ENCODE assay signal across 20 cellular contexts in the genomic region with DNA sequence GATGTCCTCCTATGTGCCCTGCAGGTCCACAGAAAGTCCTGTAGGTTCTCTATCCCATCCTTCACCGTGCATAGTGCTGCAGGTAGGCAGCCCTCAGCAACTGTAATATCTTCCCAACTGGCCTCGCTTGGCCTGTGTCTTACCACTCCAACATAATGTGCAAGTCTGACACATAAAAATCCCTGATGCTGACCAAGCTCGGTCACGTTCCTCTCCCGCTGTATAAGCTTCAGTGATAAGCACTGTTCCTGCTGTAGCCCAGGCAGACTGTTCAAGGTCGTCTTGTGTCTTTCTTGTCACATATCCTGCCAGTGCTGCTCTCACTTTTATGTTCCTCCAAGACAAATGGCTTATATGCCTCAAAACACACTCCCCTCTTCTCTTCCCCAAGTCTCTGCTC. TPM values are rescaled to one million over a fixed set of nuclear protein-coding genes. Genes with fewer than 3 reads are reported as not detected.
DNase-seq lines count a peak whose midpoint lies in the region; ATAC-seq and TF ChIP-seq lines count a peak whose summit lies in the region.
"Had no signal": no experiment of that assay in that cellular context is flagged by ENCODE, and none has a peak within 500 bp of the region (broad histone marks: within the 10 kb centered on the region; RNA-seq: fewer than 3 reads in every experiment).

No MANE protein-coding gene starts in this region.

- H3K36me3 Mint-ChIP-seq in activated CD4-positive, alpha-beta T cell treated with anti-CD3 and anti-CD28 coated beads, Interleukin-2, amount 10 ng/mL, durations not matched to agents 24 days and 14 days (ENCODE audit: low read depth): no peaks in the 10 kb centered on the region
- H3K36me3 Mint-ChIP-seq in mesothelial cell of epicardium (peaks cover 2% of the 10 kb centered on the region), endothelial cell (ENCODE audit: low read depth, unreplicated experiment) (peaks cover 5% of the 10 kb centered on the region)

- no peak for DNase-seq in activated CD4-positive, alpha-beta T cell treated with anti-CD3 and anti-CD28 coated beads, Interleukin-2, amount 10 ng/mL, durations not matched to agents 24 days and 14 days
- no peak for DNase-seq in activated CD4-positive, alpha-beta T cell treated with anti-CD3 and anti-CD28 coated beads, Interleukin-2, amount 50 U/mL, for 48 hours
- DNase-seq in heart right ventricle (no peak), mesothelial cell of epicardium (ENCODE audit: low spot score in 2 of 2, unreplicated experiment in 2 of 2) (no peak), superior temporal gyrus (ENCODE audit: extremely low spot score) (peak; percentile 6), epidermal melanocyte (ENCODE audit: insufficient read length, low spot score) (no peak), endothelial cell (ENCODE audit: low spot score) (no peak)
- no peak for DNase-seq in stimulated activated naive CD8-positive, alpha-beta T cell treated with anti-CD3 and anti-CD28 coated beads, Interleukin-15, amount 100 ng/mL, for 72 hours
- DNase-seq: COR-L47, DMS 273 treated with DMSO at 0.1 percent for 48 hours, H7, HFFc6, KG1, NCI-H187 treated with DMSO at 0.1 percent for 48 hours, NCI-H345, NCI-H524 treated with DMSO at 0.1 percent for 48 hours, PC-3, RPMI8226 had no signal

- no peak for TF ChIP-seq CTCF in heart right ventricle (IDR thresholded peaks at IDR 0.05)
- no peak for TF ChIP-seq CTCF in mesothelial cell of epicardium (IDR thresholded peaks at IDR 0.05; ENCODE audit: unreplicated experiment)
- TF ChIP-seq CTCF in endothelial cell (IDR thresholded peaks at IDR 0.05; ENCODE audit: unreplicated experiment): no peak

- H3K9me3 ChIP-seq in heart right ventricle: peaks cover 0 to 12% (median 0%) of the 10 kb centered on the region in 11 donors

- peak in 6 of 8 donors; percentile 16 to 71 (median 42) for ATAC-seq in heart right ventricle
- no peak for ATAC-seq in stimulated activated naive CD8-positive, alpha-beta T cell treated with anti-CD3 and anti-CD28 coated beads, Interleukin-15, amount 100 ng/mL, for 72 hours
- ATAC-seq: PC-3 had no signal

- no peak overlapping the region for H3K4me3 ChIP-seq in heart right ventricle

- no peak overlapping the region for H3K4me3 Mint-ChIP-seq in activated CD4-positive, alpha-beta T cell treated with anti-CD3 and anti-CD28 coated beads, Interleukin-2, amount 10 ng/mL, durations not matched to agents 24 days and 14 days
- H3K4me3 Mint-ChIP-seq in mesothelial cell of epicardium: no peak overlapping the region
- no peak overlapping the region for H3K4me3 Mint-ChIP-seq in stimulated activated naive CD8-positive, alpha-beta T cell treated with anti-CD3 and anti-CD28 coated beads, Interleukin-15, amount 100 ng/mL, for 72 hours
- no peak overlapping the region for H3K4me3 Mint-ChIP-seq in endothelial cell (ENCODE audit: unreplicated experiment)
- H3K4me3 Mint-ChIP-seq: B cell, HFFc6 had no signal

- peak overlapping the region in 9 of 10 donors; percentile 20 to 78 (median 64) for H3K27ac ChIP-seq in heart right ventricle
- H3K27ac ChIP-seq: 22Rv1 had no signal

- intact Hi-C loops in activated CD4-positive, alpha-beta T cell treated with anti-CD3 and anti-CD28 coated beads, Interleukin-2, amount 10 ng/mL, durations not matched to agents 24 days and 14 days (cut with micrococcal nuclease): no loop called here
- intact Hi-C loops in heart right ventricle (cut with DNase I): loop anchor here in 1 of 10 donors (5.0 kb wide), 1 partner anchor 46 kb away; no protein-coding TSS in a partner anchor

- no peaks in the 10 kb centered on the region for H3K27me3 ChIP-seq in heart right ventricle

- H3K27ac Mint-ChIP-seq in activated CD4-positive, alpha-beta T cell treated with anti-CD3 and anti-CD28 coated beads, Interleukin-2, amount 10 ng/mL, durations not matched to agents 24 days and 14 days: peak overlapping the region; percentile 48
- H3K27ac Mint-ChIP-seq in mesothelial cell of epicardium: peak overlapping the region; percentile 9
- H3K27ac Mint-ChIP-seq in stimulated activated naive CD8-positive, alpha-beta T cell treated with anti-CD3 and anti-CD28 coated beads, Interleukin-15, amount 100 ng/mL, for 72 hours: no peak overlapping the region
- no peak overlapping the region for H3K27ac Mint-ChIP-seq in endothelial cell (ENCODE audit: unreplicated experiment)
- H3K27ac Mint-ChIP-seq: B cell had no signal

- H3K4me1 Mint-ChIP-seq in activated CD4-positive, alpha-beta T cell treated with anti-CD3 and anti-CD28 coated beads, Interleukin-2, amount 10 ng/mL, durations not matched to agents 24 days and 14 days: peaks cover 14% of the 10 kb centered on the region
- peaks cover 19% of the 10 kb centered on the region for H3K4me1 Mint-ChIP-seq in mesothelial cell of epicardium
- peaks cover 38% of the 10 kb centered on the region for H3K4me1 Mint-ChIP-seq in stimulated activated naive CD8-positive, alpha-beta T cell treated with anti-CD3 and anti-CD28 coated beads, Interleukin-15, amount 100 ng/mL, for 72 hours
- H3K4me1 Mint-ChIP-seq in endothelial cell (ENCODE audit: unreplicated experiment): peaks cover 10% of the 10 kb centered on the region

- WGBS in heart right ventricle, 2 donors: 45 to 59% methylated on average over 6 of the region's 6 CpGs

- no peaks in the 10 kb centered on the region for H3K36me3 ChIP-seq in heart right ventricle

- H3K9me3 Mint-ChIP-seq in activated CD4-positive, alpha-beta T cell treated with anti-CD3 and anti-CD28 coated beads, Interleukin-2, amount 10 ng/mL, durations not matched to agents 24 days and 14 days: peaks cover 8% of the 10 kb centered on the region
- H3K9me3 Mint-ChIP-seq in mesothelial cell of epicardium (peaks cover 10% of the 10 kb centered on the region), endothelial cell (ENCODE audit: unreplicated experiment) (no peaks in the 10 kb centered on the region)
- H3K9me3 Mint-ChIP-seq in stimulated activated naive CD8-positive, alpha-beta T cell treated with anti-CD3 and anti-CD28 coated beads, Interleukin-15, amount 100 ng/mL, for 72 hours: peaks cover 0 to 10% of the 10 kb centered on the region in 2 donors
- H3K9me3 Mint-ChIP-seq: HFFc6 had no signal

- H3K27me3 Mint-ChIP-seq in activated CD4-positive, alpha-beta T cell treated with anti-CD3 and anti-CD28 coated beads, Interleukin-2, amount 10 ng/mL, durations not matched to agents 24 days and 14 days: no peaks in the 10 kb centered on the region
- no peaks in the 10 kb centered on the region for H3K27me3 Mint-ChIP-seq in mesothelial cell of epicardium (ENCODE audit: low read depth)
- no peaks in the 10 kb centered on the region for H3K27me3 Mint-ChIP-seq in stimulated activated naive CD8-positive, alpha-beta T cell treated with anti-CD3 and anti-CD28 coated beads, Interleukin-15, amount 100 ng/mL, for 72 hours
- peaks cover 4% of the 10 kb centered on the region for H3K27me3 Mint-ChIP-seq in endothelial cell (ENCODE audit: unreplicated experiment)
- H3K27me3 Mint-ChIP-seq: B cell had no signal

- peaks cover 0 to 47% (median 37%) of the 10 kb centered on the region in 9 donors for H3K4me1 ChIP-seq in heart right ventricle

RNA-seq across cellular contexts. Expression of a gene that starts 19.4 kb away (rescaled TPM):
- 0.28 TPM in 1 of 2 replicates, not detected in the other for total RNA-seq in activated CD4-positive, alpha-beta T cell treated with anti-CD3 and anti-CD28 coated beads, Interleukin-2, amount 10 ng/mL, durations not matched to agents 24 days and 14 days
- total RNA-seq in heart right ventricle: 10 to 100 TPM in 2 of 10 donors, 1 to 10 TPM in 8; 4.7 to 15.5 (median 7.5) TPM
- polyA plus RNA-seq in heart right ventricle: 1 to 10 TPM in 1 of 2 donors, under 1 TPM in 1; 0.75 to 2.4 TPM
- 0.50 to 1.0 TPM (median 0.55 TPM) in 3 replicates for total RNA-seq in mesothelial cell of epicardium
- 0.26 TPM for total RNA-seq in endothelial cell (ENCODE audit: unreplicated experiment)

Comparison
In these comparisons a context has a peak if more than half of its experiments do, and no peak if none do; other contexts are left out.
1. H3K27ac Mint-ChIP-seq: peak in activated CD4-positive, alpha-beta T cell treated with anti-CD3 and anti-CD28 coated beads, Interleukin-2, amount 10 ng/mL, durations not matched to agents 24 days and 14 days (single experiment) and mesothelial cell of epicardium (single experiment); none in stimulated activated naive CD8-positive, alpha-beta T cell treated with anti-CD3 and anti-CD28 coated beads, Interleukin-15, amount 100 ng/mL, for 72 hours (0 of 2) and endothelial cell (single experiment).